In the genomic region with DNA sequence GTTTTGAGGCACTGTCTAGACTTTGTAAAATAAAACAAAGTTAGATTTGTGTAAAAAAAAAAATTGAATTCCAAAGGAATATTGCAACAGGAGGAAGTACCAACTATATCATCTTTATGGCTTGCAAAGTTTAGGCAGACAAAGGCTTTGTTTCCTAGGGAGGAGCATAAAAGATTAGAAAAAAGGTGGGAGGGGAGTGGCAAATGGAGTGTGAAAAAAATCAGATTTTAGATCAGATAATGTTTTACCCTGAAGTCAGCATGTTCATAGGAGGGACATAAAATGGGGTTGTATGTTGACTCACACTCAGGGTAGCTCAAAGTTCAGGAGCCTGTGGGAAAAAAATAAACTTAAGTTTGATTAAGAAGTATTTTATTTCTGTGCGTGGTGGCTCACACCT, we compare ENCODE assay signal across 15 cellular contexts. TPM values are rescaled to one million over a fixed set of nuclear protein-coding genes. Genes with fewer than 3 reads are reported as not detected.
DNase-seq lines count a peak whose midpoint lies in the region; ATAC-seq and TF ChIP-seq lines count a peak whose summit lies in the region.
"Had no signal": no experiment of that assay in that cellular context is flagged by ENCODE, and none has a peak within 500 bp of the region (broad histone marks: within the 10 kb centered on the region; RNA-seq: fewer than 3 reads in every experiment).

No MANE protein-coding gene starts in this region.

- no peak overlapping the region for H2AFZ ChIP-seq in SU-DHL-6 (ENCODE audit: low read depth, low read length, severe bottlenecking)

- 0 out of 2 replicates have a peak, but pooled peaks cover 5% of the 10 kb centered on the region for H3F3A ChIP-seq in SU-DHL-6 (ENCODE audit: insufficient read depth)

- H3K4me1 ChIP-seq in skeletal muscle satellite cell (ENCODE audit: control insufficient read depth, insufficient read depth, low read length), result peaks cover 9% of the 10 kb centered on the region
- H3K4me1 ChIP-seq: Peyer's patch had no signal

- H3K9me3 ChIP-seq in SU-DHL-6 (ENCODE audit: insufficient read depth, low read length), result no peaks in the 10 kb centered on the region
- H3K9me3 ChIP-seq in skeletal muscle satellite cell (replicated peaks; ENCODE audit: low read length), result no peaks in the 10 kb centered on the region
- H3K9me3 ChIP-seq: Peyer's patch had no signal

- H3K9me2 ChIP-seq in SU-DHL-6 (replicated peaks; ENCODE audit: insufficient read depth, low read length), result no peaks in the 10 kb centered on the region

- H3K27me3 ChIP-seq in SU-DHL-6 (ENCODE audit: low read length) (no peaks in the 10 kb centered on the region), skeletal muscle satellite cell (ENCODE audit: control insufficient read depth, insufficient read depth, low read length) (no peaks in the 10 kb centered on the region)
- H3K27me3 ChIP-seq: Peyer's patch had no signal

- H4K20me1 ChIP-seq in SU-DHL-6 (ENCODE audit: low read depth, low read length), result no peaks in the 10 kb centered on the region

- peak; percentile 12 for DNase-seq in GM04503 (ENCODE audit: low read depth)
- peak; percentile 29 for DNase-seq in iris pigment epithelial cell (ENCODE audit: low read depth)
- DNase-seq in NCI-H128 (lab: John Stamatoyannopoulos, UW; ENCODE audit: unreplicated experiment), result no peak
- DNase-seq in activated effector memory CD4-positive, alpha-beta T cell treated with anti-CD3 and anti-CD28 coated beads, Interleukin-2, amount 50 U/mL, for 16 hours, result no peak
- DNase-seq: CD8-positive, alpha-beta T cell; H7; NCI-H1105 treated with DMSO at 0.1 percent for 48 hours; NCI-H1930; NCI-H2171; NCI-H774; Peyer's patch; SHP77 treated with DMSO at 0.1 percent for 48 hours had no signal

- H3K4me3 ChIP-seq in SU-DHL-6 (ENCODE audit: insufficient read depth, low read length, poor library complexity, severe bottlenecking) (no peak overlapping the region), skeletal muscle satellite cell (ENCODE audit: low read length) (no peak overlapping the region)
- H3K4me3 ChIP-seq: Peyer's patch had no signal

- TF ChIP-seq CTCF in SU-DHL-6 (IDR thresholded peaks at IDR 0.05; ENCODE audit: insufficient read depth, low read length, poor library complexity, severe bottlenecking), result no peak

- peaks cover 4% of the 10 kb centered on the region; the same call in 1 of the 2 replicates for H3K36me3 ChIP-seq in SU-DHL-6 (ENCODE audit: low read length)
- no peaks in the 10 kb centered on the region for H3K36me3 ChIP-seq in skeletal muscle satellite cell (ENCODE audit: insufficient read depth, low read length)
- H3K36me3 ChIP-seq: Peyer's patch had no signal

- peak overlapping the region; percentile 34 for H3K4me2 ChIP-seq in SU-DHL-6 (ENCODE audit: low read depth, low read length, poor library complexity, severe bottlenecking)
- no peak overlapping the region for H3K4me2 ChIP-seq in skeletal muscle satellite cell (ENCODE audit: low read length)

- ATAC-seq in HG02840 (IDR thresholded peaks at IDR 0.05; ENCODE audit: low FRiP score, unreplicated experiment), result no peak
- ATAC-seq: CD8-positive, alpha-beta T cell had no signal

- no peak overlapping the region for H3K27ac ChIP-seq in SU-DHL-6 (ENCODE audit: low read depth, low read length)
- H3K27ac ChIP-seq: Peyer's patch had no signal

- H3K79me2 ChIP-seq in SU-DHL-6 (ENCODE audit: insufficient read depth, low read length), result peaks cover 83% of the 10 kb centered on the region

- H3K9ac ChIP-seq in SU-DHL-6 (ENCODE audit: low read length) (no peak overlapping the region), skeletal muscle satellite cell (ENCODE audit: low read depth, low read length) (peak overlapping the region; percentile 4)

RNA-seq across cellular contexts. Expression of gene ZNF85, which starts 3.7 kb away (rescaled TPM):
- 8.1 and 14.2 TPM in 2 replicates for total RNA-seq in skeletal muscle satellite cell (2012; rRNA removed)
- total RNA-seq: H7 had no signal

Comparison
In these comparisons a context has a peak if more than half of its experiments do, and no peak if none do; other contexts are left out.
1. DNase-seq: peak in GM04503 (single experiment) and iris pigment epithelial cell (single experiment); none in NCI-H128 (single experiment) and activated effector memory CD4-positive, alpha-beta T cell treated with anti-CD3 and anti-CD28 coated beads, Interleukin-2, amount 50 U/mL, for 16 hours (single experiment).